ENCODE assay signal across 22 cellular contexts in the genomic region with DNA sequence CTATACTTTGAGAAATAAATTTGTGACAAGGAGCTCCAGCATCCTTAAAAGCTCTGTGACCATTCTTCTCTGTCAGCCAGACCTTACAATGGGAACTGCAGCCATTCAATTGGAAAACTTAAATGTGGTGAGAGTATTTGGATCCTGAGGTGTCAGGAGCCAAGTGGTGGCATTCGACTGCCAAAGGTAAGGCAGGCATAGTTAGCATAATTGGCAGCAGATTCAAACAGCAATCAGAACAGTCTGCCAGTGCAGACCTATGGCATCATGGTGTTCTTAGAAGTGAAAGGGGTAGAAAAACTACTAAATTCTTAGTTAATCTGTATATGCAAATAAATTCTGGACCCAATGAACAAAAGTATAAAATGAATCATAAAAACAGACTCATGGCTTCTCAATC. TPM values are rescaled to one million over a fixed set of nuclear protein-coding genes. Genes with fewer than 3 reads are reported as not detected.
DNase-seq lines count a peak whose midpoint lies in the region; ATAC-seq, FAIRE-seq and TF ChIP-seq lines count a peak whose summit lies in the region.
"Had no signal": no experiment of that assay in that cellular context is flagged by ENCODE, and none has a peak within 500 bp of the region (broad histone marks: within the 10 kb centered on the region; RNA-seq: fewer than 3 reads in every experiment).

No MANE protein-coding gene starts in this region.

- H4K8ac ChIP-seq in IMR-90 (ENCODE audit: low read depth in 2 of 2, low read length in 2 of 2): no peak overlapping the region
- no peak overlapping the region for H4K8ac ChIP-seq in H1 (ENCODE audit: extremely low read depth, insufficient read depth, low read length)

- peak; percentile 92 for ATAC-seq in Right ventricle myocardium superior (ENCODE audit: poor library complexity)
- no peak for ATAC-seq in IMR-90 (ENCODE audit: low read depth)
- ATAC-seq: A549, HCT116 had no signal

- H4K5ac ChIP-seq in IMR-90 (ENCODE audit: low read depth, low read length) (no peak overlapping the region), H1 (ENCODE audit: insufficient read length, low read depth, low read length) (no peak overlapping the region)

- WGBS in IMR-90 (ENCODE audit: extremely low coverage in 2 of 2, insufficient read length in 1 of 2), 2 experiments: 40% methylated on average over 1 of the region's 1 CpG; no CpG with 5 or more reads in 1 of the 2 experiments
- 86% methylated on average over 1 of the region's 1 CpG; no CpG with 5 or more reads in 1 of the 2 experiments for WGBS in H1 (ENCODE audit: extremely low coverage in 1 of 2, insufficient coverage in 1 of 2, insufficient read length in 1 of 2, insufficient replicate concordance in 2 of 2, low coverage in 1 of 2, low lambda C conversion rate in 2 of 2, missing lambda C conversion rate in 1 of 2), 2 experiments

- H3K56ac ChIP-seq in IMR-90 (ENCODE audit: extremely low read depth, insufficient read depth, low read length) (no peak overlapping the region), H1 (replicated peaks; ENCODE audit: insufficient read length, low read depth, low read length) (no peak overlapping the region)

- dilution Hi-C loops in IMR-90 (cut with HindIII; ENCODE audit: low sequenced_read_pairs, unreplicated experiment): no loop called here

- DNase-seq in DMS 273 (lab: John Stamatoyannopoulos, UW; ENCODE audit: unreplicated experiment) (peak; percentile 14), DMS 273 treated with DMSO at 0.1 percent for 48 hours (lab: John Stamatoyannopoulos, UW) (no peak), Right ventricle myocardium superior (no peak), left ventricle myocardium inferior (no peak), IMR-90 (no peak), H1 (ENCODE audit: low read depth in 1 of 2, low spot score in 2 of 2) (no peak), medulla oblongata (ENCODE audit: extremely low spot score) (no peak), GM10266 (ENCODE audit: extremely low spot score) (no peak)
- DNase-seq: AML-193; Caco-2; CD4-positive, alpha-beta T cell; DMS79 treated with DMSO at 0.1 percent for 48 hours; HFFc6 had no signal

- no peaks in the 10 kb centered on the region for H3K79me2 ChIP-seq in H1 (ENCODE audit: control insufficient read depth in 1 of 2, insufficient read depth in 2 of 2, low read length in 2 of 2)

- POLR2A ChIA-PET in IMR-90 (lab: Charles Lee; ENCODE audit: unreplicated experiment) (no interaction called here), H1 (lab: Charles Lee; ENCODE audit: partially characterized antibody) (interaction anchor here (0.8 to 1.0 kb wide), 2 partner anchors 14 to 15 kb away, joined by 3 read pairs; no protein-coding TSS in a partner anchor)

- H3K14ac ChIP-seq in IMR-90 (replicated peaks; ENCODE audit: low read depth, low read length): no peak overlapping the region
- H3K14ac ChIP-seq in H1 (ENCODE audit: insufficient read length): no peak overlapping the region

- H4K20me1 ChIP-seq in IMR-90 (ENCODE audit: insufficient read depth, low read length) (no peaks in the 10 kb centered on the region), H1 (replicated peaks in 1 of 2; ENCODE audit: control insufficient read depth in 1 of 2, insufficient read depth in 2 of 2, low read length in 2 of 2) (no peaks in the 10 kb centered on the region)

- H2BK5ac ChIP-seq in IMR-90 (ENCODE audit: low read depth, low read length, poor library complexity, severe bottlenecking): no peak overlapping the region
- no peak overlapping the region for H2BK5ac ChIP-seq in H1 (ENCODE audit: low read depth, low read length)

- no peak for FAIRE-seq in H1 (lab: Jason Lieb, UNC)
- FAIRE-seq: A549, D721Med, GM12891, GM19239, H54, HTR-8/SVneo had no signal

- H3K36me3 ChIP-seq in left ventricle myocardium inferior (no peaks in the 10 kb centered on the region), IMR-90 (ENCODE audit: control insufficient read depth, insufficient read depth, low read length) (no peaks in the 10 kb centered on the region), H1 (ENCODE audit: control insufficient read depth in 2 of 4, insufficient read depth in 4 of 4, low read length in 3 of 4) (no peaks in the 10 kb centered on the region)

- H3K4me2 ChIP-seq in IMR-90 (ENCODE audit: low read depth, low read length): no peak overlapping the region
- no peak overlapping the region for H3K4me2 ChIP-seq in H1 (ENCODE audit: insufficient read depth in 1 of 2, low read depth in 2 of 2, low read length in 2 of 2)
- H3K4me2 ChIP-seq: A549 had no signal

- H3K9me1 ChIP-seq in IMR-90 (ENCODE audit: insufficient read depth, low read length): no peaks in the 10 kb centered on the region

- H4K91ac ChIP-seq in IMR-90 (ENCODE audit: insufficient read depth, low read depth, low read length) (no peak overlapping the region), H1 (replicated peaks; ENCODE audit: insufficient read length, low read length) (no peak overlapping the region)

- H2AK9ac ChIP-seq in IMR-90 (replicated peaks; ENCODE audit: low read depth, low read length, poor library complexity): peak overlapping the region; percentile 81

- peak overlapping the region; percentile 5; the same call in 1 of the 2 replicates for H2BK20ac ChIP-seq in IMR-90 (ENCODE audit: low read depth, low read length)
- H2BK20ac ChIP-seq in H1 (ENCODE audit: low read length): no peak overlapping the region

- H3K27me3 ChIP-seq in left ventricle myocardium inferior (ENCODE audit: low read depth) (no peaks in the 10 kb centered on the region), IMR-90 (ENCODE audit: control insufficient read depth, insufficient read depth, low read length) (no peaks in the 10 kb centered on the region), H1 (replicated peaks in 1 of 4; ENCODE audit: control insufficient read depth in 3 of 4, extremely low read depth in 1 of 4, insufficient read depth in 3 of 4, low read length in 3 of 4) (peaks cover 0 to 1% (median 0%) of the 10 kb centered on the region in 4 experiments; a peak in 1 of 7 replicates)

- H3K4ac ChIP-seq in IMR-90 (ENCODE audit: low read depth, low read length) (no peak overlapping the region), H1 (replicated peaks; ENCODE audit: insufficient read length, low read depth, low read length) (no peak overlapping the region)

- no peak for TF ChIP-seq POLR2A in IMR-90 (IDR thresholded peaks at IDR 0.05; ENCODE audit: low read depth, low read length)
- TF ChIP-seq POLR2A in H1 (IDR thresholded peaks at IDR 0.05; ENCODE audit: control extremely low read depth in 1 of 2, low read depth in 2 of 2, low read length in 2 of 2): no peak

- H3K4me1 ChIP-seq in left ventricle myocardium inferior (peaks cover 8% of the 10 kb centered on the region), IMR-90 (ENCODE audit: control insufficient read depth, insufficient read depth, low read length) (no peaks in the 10 kb centered on the region), H1 (replicated peaks in 1 of 4; ENCODE audit: control insufficient read depth in 3 of 4, insufficient read depth in 4 of 4, low read length in 3 of 4) (no peaks in the 10 kb centered on the region)
- H3K4me1 ChIP-seq: A549, Caco-2 had no signal

- H3K4me3 ChIP-seq in left ventricle myocardium inferior: no peak overlapping the region
- H3K4me3 ChIP-seq in IMR-90 (ENCODE audit: insufficient read depth, low read depth, low read length): no peak overlapping the region
- no peak overlapping the region for H3K4me3 ChIP-seq in H1 (ENCODE audit: extremely low read depth in 1 of 4, insufficient read depth in 2 of 4, low read depth in 3 of 4, low read length in 4 of 4)
- H3K4me3 ChIP-seq: A549 had no signal

- H3K23me2 ChIP-seq in H1 (ENCODE audit: low read depth, low read length): no peaks in the 10 kb centered on the region

- CTCF ChIA-PET in IMR-90 (lab: Yijun Ruan, JAX) (no interaction called here), H1 (lab: Charles Lee; ENCODE audit: partially characterized antibody) (no interaction called here)

- H3K18ac ChIP-seq in IMR-90 (ENCODE audit: low read depth, low read length): no peak overlapping the region
- H3K18ac ChIP-seq in H1 (ENCODE audit: extremely low read depth, low read length): 0 out of 2 replicates have a peak overlapping the region, but pooled peaks have one; percentile 13

- H3K9me3 ChIP-seq in left ventricle myocardium inferior (replicated peaks) (peaks cover 5% of the 10 kb centered on the region), IMR-90 (ENCODE audit: control insufficient read depth, insufficient read depth, low read length) (no peaks in the 10 kb centered on the region), H1 (ENCODE audit: insufficient read depth in 2 of 2, low read depth in 1 of 2, low read length in 1 of 2) (no peaks in the 10 kb centered on the region; a peak in 1 of 4 replicates)
- H3K9me3 ChIP-seq: A549, Caco-2 had no signal

- intact Hi-C loops in Right ventricle myocardium superior (cut with DNase I) (no loop called here), left ventricle myocardium inferior (cut with micrococcal nuclease) (no loop called here), IMR-90 (cut with micrococcal nuclease) (no loop called here)

- in situ Hi-C loops in IMR-90 (cut with MboI; ENCODE audit: low sequenced_read_pairs): no loop called here

- no peak overlapping the region for H3K23ac ChIP-seq in IMR-90 (ENCODE audit: low read depth, low read length)
- no peak overlapping the region for H3K23ac ChIP-seq in H1 (ENCODE audit: insufficient read length)

- H2AK5ac ChIP-seq in IMR-90 (ENCODE audit: low read depth, low read length) (no peak overlapping the region), H1 (ENCODE audit: low read depth, low read length) (no peak overlapping the region)

- TF ChIP-seq RAD21 in IMR-90 (IDR thresholded peaks at IDR 0.05; ENCODE audit: low read length) (no peak), H1 (IDR thresholded peaks at IDR 0.05 in 1 of 2, conservative IDR thresholded peaks at IDR 0.05 in 1 of 2; ENCODE audit: low read depth in 2 of 2, low read length in 2 of 2) (no peak)

- H2AFZ ChIP-seq in IMR-90 (replicated peaks; ENCODE audit: low read length, poor library complexity) (no peak overlapping the region), H1 (ENCODE audit: low read length) (no peak overlapping the region)

- TF ChIP-seq CTCF in left ventricle myocardium inferior (IDR thresholded peaks at IDR 0.05; ENCODE audit: borderline replicate concordance) (no peak), IMR-90 (conservative IDR thresholded peaks at IDR 0.05; ENCODE audit: low read depth, low read length) (no peak), H1 (IDR thresholded peaks at IDR 0.05; ENCODE audit: control extremely low read depth in 1 of 3, insufficient read depth in 1 of 3, low read depth in 1 of 3, low read length in 3 of 3) (no peak), GM10266 (IDR thresholded peaks at IDR 0.05; ENCODE audit: control insufficient read depth, insufficient read depth, low read depth, missing control alignments) (no peak)

- no peak overlapping the region for H2BK12ac ChIP-seq in H1 (ENCODE audit: low read depth, low read length)

- TF ChIP-seq EP300 in H1 (IDR thresholded peaks at IDR 0.05; ENCODE audit: borderline replicate concordance in 1 of 2, low read depth in 2 of 2, low read length in 2 of 2): no peak

- no TSS peak for BruUV-seq in IMR-90 (replicated peaks; lab: Mats Ljungman, UMichigan)

- H2BK15ac ChIP-seq in IMR-90 (ENCODE audit: low read depth, low read length) (no peak overlapping the region), H1 (ENCODE audit: low read length) (no peak overlapping the region)

- no peaks in the 10 kb centered on the region for H3K79me1 ChIP-seq in IMR-90 (ENCODE audit: low read depth in 1 of 2, low read length in 2 of 2)
- no peaks in the 10 kb centered on the region for H3K79me1 ChIP-seq in H1 (ENCODE audit: low read depth, low read length)

- H3K27ac ChIP-seq in left ventricle myocardium inferior (replicated peaks): no peak overlapping the region
- no peak overlapping the region for H3K27ac ChIP-seq in IMR-90 (ENCODE audit: insufficient read depth, low read length)
- H3K27ac ChIP-seq in H1 (ENCODE audit: low read depth, low read length): no peak overlapping the region
- H3K27ac ChIP-seq: 22Rv1, A549, C4-2B had no signal

- H3K9ac ChIP-seq in IMR-90 (ENCODE audit: low read depth, low read length): no peak overlapping the region
- no peak overlapping the region for H3K9ac ChIP-seq in H1 (replicated peaks in 1 of 4; ENCODE audit: extremely low read depth in 1 of 4, low read depth in 3 of 4, low read length in 3 of 4)

- H2BK120ac ChIP-seq in IMR-90 (ENCODE audit: low read depth, low read length) (no peak overlapping the region), H1 (replicated peaks; ENCODE audit: low read depth, low read length) (no peak overlapping the region)

RNA-seq across cellular contexts. Expression of gene FNDC3B, which starts 18.2 kb away (rescaled TPM):
- total RNA-seq in Right ventricle myocardium superior: 56.1 TPM
- 75.7 TPM for total RNA-seq in left ventricle myocardium inferior
- total RNA-seq in IMR-90 (2012; rRNA removed): 128 and 150 TPM in 2 replicates
- 22.0 and 23.9 TPM in 2 replicates for polyA plus RNA-seq in IMR-90 (2012; rRNA removed)
- 10.0 and 11.3 TPM in 2 replicates for polyA plus RNA-seq in IMR-90 (2012; cell fraction: cytosol; rRNA removed)
- 7.1 and 33.5 TPM in 2 replicates for polyA plus RNA-seq in IMR-90 (2012; cell fraction: nucleus; rRNA removed; ENCODE audit: low replicate concordance)
- 44.4 TPM in 2 replicates for total RNA-seq in H1 (2021; fragmentation: NEBNext Ultra II Directional; extraction: Animal tissue kit (Norgen Biotek cat#: 25700))
- 14.1 and 15.7 TPM in 2 replicates for polyA plus RNA-seq in H1 (2011; rRNA removed)
- polyA plus RNA-seq in H1 (2011; cell fraction: cytosol; rRNA removed): 6.1 TPM
- polyA plus RNA-seq in H1 (2011; cell fraction: nucleus; rRNA removed): 29.6 TPM
- 11.8 to 18.4 TPM (median 15.7 TPM) in 4 replicates for polyA plus RNA-seq in H1 (2012, experiment 1 of 2)
- 1.2 TPM for polyA plus RNA-seq in H1 (2012, experiment 2 of 2)
- polyA plus RNA-seq in H1 (2013, experiment 1 of 2): 21.2 TPM
- polyA plus RNA-seq in H1 (2013, experiment 2 of 2): 21.1 TPM
- 74.8 and 76.1 TPM in 2 replicates for polyA minus RNA-seq in H1 (2011; rRNA and poly(A)+ RNA removed)
- 18.6 TPM for polyA minus RNA-seq in H1 (2011; cell fraction: cytosol; rRNA and poly(A)+ RNA removed)
- polyA minus RNA-seq in H1 (2011; cell fraction: nucleus; rRNA and poly(A)+ RNA removed): 183 TPM
